In genomic region chr10:69394020-69394419, GRCh38 we compare ENCODE assay signal across 23 cellular contexts. TPM values are rescaled to one million over a fixed set of nuclear protein-coding genes. Genes with fewer than 3 reads are reported as not detected.
"Had no signal": no experiment of that assay in that cellular context is flagged by ENCODE, and none has a peak within 500 bp of the region (broad histone marks: within the 10 kb centered on the region; RNA-seq: fewer than 3 reads in every experiment).

No MANE protein-coding gene starts in this region.

- ATAC-seq: activated CD8-positive, alpha-beta T cell treated with anti-CD3 and anti-CD28 coated beads, Interleukin-2, amount 10 ng/mL, durations not matched to agents 7 days and 5 days; gastroesophageal sphincter; heart left ventricle; mucosa of descending colon had no signal

- DNase-seq: activated CD4-positive, alpha-beta T cell treated with anti-CD3 and anti-CD28 coated beads for 48 hours; activated CD4-positive, CD25-positive, alpha-beta regulatory T cell; activated CD8-positive, alpha-beta T cell treated with anti-CD3 and anti-CD28 coated beads, Interleukin-2, amount 10 ng/mL, durations not matched to agents 7 days and 5 days; activated naive CD8-positive, alpha-beta T cell treated with anti-CD3 and anti-CD28 coated beads, Interleukin-2, amount 10 ng/mL, durations not matched to agents 7 days and 5 days; anterior cingulate cortex; brain microvascular endothelial cell; colonic mucosa; left ventricle myocardium inferior; mucosa of descending colon; naive B cell; T-helper 9 cell; upper lobe of left lung had no signal

- H3K27ac ChIP-seq: brain microvascular endothelial cell, colonic mucosa, gastroesophageal sphincter, heart left ventricle, left ventricle myocardium inferior, prostate gland, right atrium auricular region, skin epidermis, suprapubic skin, upper lobe of left lung had no signal

- H3K27me3 Mint-ChIP-seq: activated naive CD8-positive, alpha-beta T cell treated with anti-CD3 and anti-CD28 coated beads, Interleukin-2, amount 10 ng/mL, durations not matched to agents 7 days and 5 days; central memory CD8-positive, alpha-beta T cell; naive B cell; stimulated activated naive CD8-positive, alpha-beta T cell treated with anti-CD3 and anti-CD28 coated beads, Interleukin-15, Interleukin-2, amounts not matched to agents 100 ng/mL and 50 ng/mL, for 24 hours had no signal

- H3K27me3 ChIP-seq: brain microvascular endothelial cell, colonic mucosa, gastroesophageal sphincter, heart left ventricle, right atrium auricular region, suprapubic skin, upper lobe of left lung had no signal

- H3K4me3 ChIP-seq: colonic mucosa, gastroesophageal sphincter, heart left ventricle, left ventricle myocardium inferior, mucosa of descending colon, prostate gland, right atrium auricular region, skin epidermis, suprapubic skin, upper lobe of left lung had no signal

- H3K9me3 Mint-ChIP-seq: activated naive CD8-positive, alpha-beta T cell treated with anti-CD3 and anti-CD28 coated beads, Interleukin-2, amount 10 ng/mL, durations not matched to agents 7 days and 5 days; activated T-helper 1 cell treated with anti-CD3 and anti-CD28 coated beads, Interleukin-12 subunit alpha, Interleukin-12 subunit beta, Interleukin-2, Interleukin-4 antibody, amounts not matched to agents 30 ng/mL and 10 ng/mL and 1 ng/mL, durations not matched to agents 14 hours and 24 hours and 36 hours; central memory CD8-positive, alpha-beta T cell; naive B cell; neural crest cell; stimulated activated naive CD8-positive, alpha-beta T cell treated with anti-CD3 and anti-CD28 coated beads, Interleukin-15, Interleukin-2, amounts not matched to agents 100 ng/mL and 50 ng/mL, for 24 hours had no signal

- H3K36me3 ChIP-seq: colonic mucosa had no signal

- H3K27ac Mint-ChIP-seq: activated CD8-positive, alpha-beta T cell treated with anti-CD3 and anti-CD28 coated beads, Interleukin-2, amount 10 ng/mL, durations not matched to agents 7 days and 5 days; activated naive CD8-positive, alpha-beta T cell treated with anti-CD3 and anti-CD28 coated beads, Interleukin-2, amount 10 ng/mL, durations not matched to agents 7 days and 5 days; activated T-helper 1 cell treated with anti-CD3 and anti-CD28 coated beads, Interleukin-12 subunit alpha, Interleukin-12 subunit beta, Interleukin-2, Interleukin-4 antibody, amounts not matched to agents 30 ng/mL and 10 ng/mL and 1 ng/mL, durations not matched to agents 14 hours and 24 hours and 36 hours; stimulated activated naive CD8-positive, alpha-beta T cell treated with anti-CD3 and anti-CD28 coated beads, Interleukin-15, Interleukin-2, amounts not matched to agents 100 ng/mL and 50 ng/mL, for 24 hours had no signal

- H3K4me3 Mint-ChIP-seq: activated CD8-positive, alpha-beta T cell treated with anti-CD3 and anti-CD28 coated beads, Interleukin-2, amount 10 ng/mL, durations not matched to agents 7 days and 5 days; activated naive CD8-positive, alpha-beta T cell treated with anti-CD3 and anti-CD28 coated beads, Interleukin-2, amount 10 ng/mL, durations not matched to agents 7 days and 5 days; activated T-helper 1 cell treated with anti-CD3 and anti-CD28 coated beads, Interleukin-12 subunit alpha, Interleukin-12 subunit beta, Interleukin-2, Interleukin-4 antibody, amounts not matched to agents 30 ng/mL and 10 ng/mL and 1 ng/mL, durations not matched to agents 14 hours and 24 hours and 36 hours; central memory CD8-positive, alpha-beta T cell; neural crest cell; stimulated activated naive CD8-positive, alpha-beta T cell treated with anti-CD3 and anti-CD28 coated beads, Interleukin-15, Interleukin-2, amounts not matched to agents 100 ng/mL and 50 ng/mL, for 24 hours had no signal

- H3K9me3 ChIP-seq: colonic mucosa, gastroesophageal sphincter, heart left ventricle, left ventricle myocardium inferior, mucosa of descending colon, prostate gland, right atrium auricular region, suprapubic skin, upper lobe of left lung had no signal

RNA-seq across cellular contexts. Expression of gene TACR2, which starts 22.7 kb away (rescaled TPM):
- total RNA-seq: activated CD8-positive, alpha-beta T cell treated with anti-CD3 and anti-CD28 coated beads, Interleukin-2, amount 10 ng/mL, durations not matched to agents 7 days and 5 days; activated naive CD8-positive, alpha-beta T cell treated with anti-CD3 and anti-CD28 coated beads, Interleukin-2, amount 10 ng/mL, durations not matched to agents 7 days and 5 days; activated T-helper 1 cell treated with anti-CD3 and anti-CD28 coated beads, Interleukin-12 subunit alpha, Interleukin-12 subunit beta, Interleukin-2, Interleukin-4 antibody, amounts not matched to agents 30 ng/mL and 10 ng/mL and 1 ng/mL, durations not matched to agents 14 hours and 24 hours and 36 hours; kidney epithelial cell; left ventricle myocardium inferior; neural crest cell had no signal
